9 cellular contexts compared by ENCODE assay signal in the genomic region with DNA sequence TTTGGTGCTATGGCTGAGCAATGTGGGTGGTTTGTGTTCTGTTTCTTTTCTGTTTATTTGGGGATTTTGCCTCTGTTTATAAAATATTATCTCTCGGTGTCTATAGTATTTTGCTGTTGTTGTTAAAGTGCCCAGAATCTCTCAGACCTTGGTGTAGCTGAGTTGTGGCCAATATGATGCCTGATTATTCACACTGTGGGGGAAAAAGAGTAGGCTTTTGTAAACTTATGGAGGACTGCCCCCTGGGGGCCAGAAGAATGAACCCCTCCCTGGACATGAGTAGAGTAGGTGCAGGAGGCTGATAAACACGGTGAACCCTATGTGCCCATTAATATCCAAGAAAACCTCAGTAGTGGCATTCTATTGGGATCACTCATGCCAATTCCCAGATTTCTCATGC. TPM values are rescaled to one million over a fixed set of nuclear protein-coding genes. Genes with fewer than 3 reads are reported as not detected.
DNase-seq lines count a peak whose midpoint lies in the region; ATAC-seq and TF ChIP-seq lines count a peak whose summit lies in the region.
"Had no signal": no experiment of that assay in that cellular context is flagged by ENCODE, and none has a peak within 500 bp of the region (broad histone marks: within the 10 kb centered on the region; RNA-seq: fewer than 3 reads in every experiment).

No MANE protein-coding gene starts in this region.

- no peaks in the 10 kb centered on the region for H3K36me3 Mint-ChIP-seq in neural crest cell (ENCODE audit: low read depth)

- H3K27me3 ChIP-seq in OCI-LY3 (ENCODE audit: low read depth, low read length) (0 out of 2 replicates have a peak, but pooled peaks cover 8% of the 10 kb centered on the region), esophagus squamous epithelium (no peaks in the 10 kb centered on the region)

- no peak overlapping the region for H3K4me2 ChIP-seq in OCI-LY3 (ENCODE audit: low read length)

- no peaks in the 10 kb centered on the region for H3K4me1 ChIP-seq in OCI-LY3 (ENCODE audit: low read length)
- H3K4me1 ChIP-seq in esophagus squamous epithelium: peaks cover 0 to 29% (median 8%) of the 10 kb centered on the region in 3 donors

- no peaks in the 10 kb centered on the region for H4K20me1 ChIP-seq in OCI-LY3 (ENCODE audit: insufficient read depth, low read length)

- H3K4me1 Mint-ChIP-seq in neural crest cell: peaks cover 40% of the 10 kb centered on the region
- H3K4me1 Mint-ChIP-seq: activated B cell treated with CpG ODN at 0.5 μM for 24 hours had no signal

- no peak overlapping the region for H2AFZ ChIP-seq in OCI-LY3 (ENCODE audit: low read depth, low read length)

- no peaks in the 10 kb centered on the region for H3K36me3 ChIP-seq in OCI-LY3 (replicated peaks; ENCODE audit: low read depth, low read length)
- H3K36me3 ChIP-seq in esophagus squamous epithelium: no peaks in the 10 kb centered on the region

- H3K4me3 ChIP-seq in OCI-LY3 (ENCODE audit: low read length): no peak overlapping the region
- no peak overlapping the region for H3K4me3 ChIP-seq in esophagus squamous epithelium

- H3K27ac ChIP-seq in OCI-LY3 (ENCODE audit: low read length) (no peak overlapping the region), esophagus squamous epithelium (peak overlapping the region in 2 of 4 donors; percentile 29 to 49)

- H3K4me3 Mint-ChIP-seq in neural crest cell: no peak overlapping the region
- H3K4me3 Mint-ChIP-seq: activated B cell treated with CpG ODN at 0.5 μM for 24 hours had no signal

- no peak for TF ChIP-seq POLR2A in esophagus squamous epithelium (IDR thresholded peaks at IDR 0.05)

- DNase-seq in HPDE6-E6E7 (ENCODE audit: extremely low spot score) (peak; percentile 45), esophagus squamous epithelium (lab: John Stamatoyannopoulos, UW) (no peak), neural crest cell (ENCODE audit: low read depth, low spot score) (no peak)
- DNase-seq: activated B cell treated with CpG ODN at 0.5 μM for 24 hours had no signal

- H3K9ac ChIP-seq in OCI-LY3 (ENCODE audit: low read length): no peak overlapping the region

- H3K27me3 Mint-ChIP-seq in neural crest cell (ENCODE audit: low read depth): peaks cover 4% of the 10 kb centered on the region
- H3K27me3 Mint-ChIP-seq: activated B cell treated with CpG ODN at 0.5 μM for 24 hours had no signal

- ATAC-seq in GM18498 (IDR thresholded peaks at IDR 0.05; ENCODE audit: unreplicated experiment) (peak; percentile 60), GM21723 (IDR thresholded peaks at IDR 0.05; ENCODE audit: unreplicated experiment) (no peak), GM21576 (IDR thresholded peaks at IDR 0.05; ENCODE audit: unreplicated experiment) (no peak), HG02678 (IDR thresholded peaks at IDR 0.05; ENCODE audit: unreplicated experiment) (no peak)

- H3K9me3 ChIP-seq in OCI-LY3 (ENCODE audit: insufficient read depth, low read length) (no peaks in the 10 kb centered on the region), esophagus squamous epithelium (no peaks in the 10 kb centered on the region)

- H3K9me3 Mint-ChIP-seq in neural crest cell: peaks cover 2% of the 10 kb centered on the region
- H3K9me3 Mint-ChIP-seq: activated B cell treated with CpG ODN at 0.5 μM for 24 hours had no signal

- WGBS in esophagus squamous epithelium, 2 donors: 20 to 24% methylated on average over 2 of the region's 2 CpGs

- no peaks in the 10 kb centered on the region for H3K79me2 ChIP-seq in OCI-LY3 (ENCODE audit: low read length)

- TF ChIP-seq CTCF in OCI-LY3 (IDR thresholded peaks at IDR 0.05; ENCODE audit: low read depth, low read length) (peak; percentile 36), esophagus squamous epithelium (IDR thresholded peaks at IDR 0.05) (peak in 5 of 6 experiments; percentile 40 to 65 (median 55)), neural crest cell (conservative IDR thresholded peaks at IDR 0.05) (peak; percentile 51)

- no peak overlapping the region for H3K27ac Mint-ChIP-seq in neural crest cell (ENCODE audit: unreplicated experiment)
- H3K27ac Mint-ChIP-seq: activated B cell treated with CpG ODN at 0.5 μM for 24 hours had no signal

- intact Hi-C loops in esophagus squamous epithelium (cut with DNase I): no loop called here

RNA-seq across cellular contexts. Expression of a gene that starts 49.0 kb away (rescaled TPM):
- total RNA-seq in esophagus squamous epithelium (10 to 100 TPM in 2 of 4 donors, 1 to 10 TPM in 2; 5.2 to 62.9 (median 14.0) TPM), neural crest cell (98.9 and 102 TPM in 2 replicates)
- total RNA-seq: activated B cell treated with CpG ODN at 0.5 μM for 24 hours had no signal
